35 cellular contexts compared by ENCODE assay signal in genomic region chr20:38672504-38672903, GRCh38. TPM values are rescaled to one million over a fixed set of nuclear protein-coding genes. Genes with fewer than 3 reads are reported as not detected.
"Had no signal": no experiment of that assay in that cellular context is flagged by ENCODE, and none has a peak within 500 bp of the region (broad histone marks: within the 10 kb centered on the region; RNA-seq: fewer than 3 reads in every experiment).

No MANE protein-coding gene starts in this region.

- H3K4me3 ChIP-seq: left ventricle myocardium inferior, lung, right atrium auricular region, right lobe of liver, smooth muscle cell, stomach, testis, thyroid gland, transverse colon, upper lobe of left lung, vagina had no signal

- H3K36me3 Mint-ChIP-seq: mesothelial cell of epicardium, neural progenitor cell had no signal

- H3K27me3 ChIP-seq: right atrium auricular region, testis, vagina had no signal

- ATAC-seq: right lobe of liver; stimulated activated naive B cell treated with anti-CD40 and anti-IgM and Interleukin-4, amounts not matched to agents 10 μg/mL and 1 μg/mL and 100 μg/mL, for 72 hours; stimulated activated naive CD8-positive, alpha-beta T cell treated with anti-CD3 and anti-CD28 coated beads, Interleukin-15, Interleukin-2, amounts not matched to agents 100 U/mL and 50 U/mL, for 24 hours had no signal

- H3K9me3 ChIP-seq: left ventricle myocardium inferior, neutrophil, right atrium auricular region, right lobe of liver, stomach, testis, thyroid gland, transverse colon, upper lobe of left lung, vagina had no signal

- H3K9me3 Mint-ChIP-seq: mesothelial cell of epicardium, nephron, neural progenitor cell had no signal

- H3K27ac Mint-ChIP-seq: mesothelial cell of epicardium; nephron; neural progenitor cell; stimulated activated naive B cell treated with anti-CD40 and anti-IgM and Interleukin-4, amounts not matched to agents 10 μg/mL and 1 μg/mL and 100 μg/mL, for 72 hours had no signal

- H3K27ac ChIP-seq: left ventricle myocardium inferior, neural progenitor cell, neutrophil, parathyroid adenoma, right atrium auricular region, right lobe of liver, stomach, testis, thyroid gland, transverse colon, upper lobe of left lung, vagina had no signal

- H3K4me3 Mint-ChIP-seq: mesothelial cell of epicardium; stimulated activated naive B cell treated with anti-CD40 and anti-IgM and Interleukin-4, amounts not matched to agents 10 μg/mL and 1 μg/mL and 100 μg/mL, for 72 hours had no signal

- DNase-seq: hypothalamus; islet precursor cell; left ventricle myocardium inferior; mesendoderm; naive B cell; occipital lobe; right lobe of liver; stimulated activated CD4-positive, alpha-beta T cell treated with anti-CD3 and anti-CD28 coated beads, Interleukin-1b, Interleukin-23, amount 100 ng/mL, for 48 hours; stimulated activated CD4-positive, alpha-beta T cell treated with anti-CD3 and anti-CD28 coated beads, Interleukin-2, amount 100 ng/mL, for 48 hours; stimulated activated CD4-positive, alpha-beta T cell treated with anti-CD3 and anti-CD28 coated beads, Interleukin-4, amount 100 ng/mL, for 4 hours; stimulated activated CD8-positive, alpha-beta memory T cell treated with anti-CD3 and anti-CD28 coated beads, Interleukin-4, amount 100 ng/mL, for 48 hours; stimulated activated naive B cell treated with anti-CD40 and anti-IgM and Interleukin-4, amounts not matched to agents 10 μg/mL and 1 μg/mL and 100 μg/mL, for 72 hours; stimulated activated naive CD8-positive, alpha-beta T cell treated with anti-CD3 and anti-CD28 coated beads, Interleukin-15, Interleukin-2, amounts not matched to agents 100 U/mL and 50 U/mL, for 24 hours; stomach; testis; thyroid gland; transverse colon; upper lobe of left lung had no signal

- H3K36me3 ChIP-seq: left ventricle myocardium inferior, neural progenitor cell, neutrophil, right atrium auricular region, right lobe of liver, stomach, thyroid gland, transverse colon, upper lobe of left lung, vagina had no signal

- H3K9ac ChIP-seq: neural progenitor cell, parathyroid adenoma had no signal

RNA-seq across cellular contexts. Expression of gene SLC32A1, which starts 51.8 kb away (rescaled TPM):
- total RNA-seq: kidney epithelial cell, left ventricle myocardium inferior, lower leg skin, lung, mesothelial cell of epicardium, osteocyte, posterior vena cava, pulmonary artery endothelial cell, renal cortical epithelial cell, right atrium auricular region, right lobe of liver, skeletal muscle tissue, smooth muscle cell, stomach, thyroid gland, transverse colon, upper lobe of left lung, urinary bladder, vagina had no signal
- polyA plus RNA-seq: lung, smooth muscle cell, stomach, urinary bladder had no signal
